In the genomic region with DNA sequence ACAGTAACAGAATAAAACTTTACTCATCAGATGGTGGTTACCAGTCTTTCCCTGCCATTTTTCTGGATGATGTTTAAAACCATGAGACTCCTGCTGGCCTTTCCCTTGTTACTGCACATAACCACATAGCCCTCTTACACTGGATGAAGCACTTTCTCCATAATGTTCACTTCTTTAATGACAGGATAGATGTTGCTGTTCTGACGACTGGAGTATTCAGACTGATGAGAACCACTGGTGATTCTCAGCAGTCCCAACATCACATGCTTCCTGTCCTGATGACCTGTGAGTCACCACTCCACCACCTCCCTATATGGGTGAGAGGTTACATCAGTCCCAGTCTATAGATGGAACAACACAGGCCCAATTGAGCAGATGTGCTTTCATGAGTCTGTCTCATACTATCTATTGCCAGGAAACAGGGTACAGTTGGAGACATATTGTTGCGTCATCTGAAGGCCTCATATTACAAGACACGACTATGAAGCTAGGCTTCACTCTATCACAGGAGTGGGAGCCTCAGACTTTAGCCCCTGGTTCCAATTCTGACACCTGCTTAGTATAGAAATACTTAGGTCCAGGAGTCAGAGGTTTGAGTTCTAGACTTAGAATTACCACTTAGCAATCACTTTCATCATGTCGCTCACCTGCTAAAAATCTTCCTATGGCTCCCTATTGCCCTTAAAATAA, we compare ENCODE assay signal across 1 cellular context.
TF ChIP-seq lines count a peak whose summit lies in the region.

No MANE protein-coding gene starts in this region.

TF ChIP-seq in GM23338, 12 proteins besides CTCF, POLR2A, EP300 and RAD21 (continued from another document):
- TF ChIP-seq, protein P1, sequence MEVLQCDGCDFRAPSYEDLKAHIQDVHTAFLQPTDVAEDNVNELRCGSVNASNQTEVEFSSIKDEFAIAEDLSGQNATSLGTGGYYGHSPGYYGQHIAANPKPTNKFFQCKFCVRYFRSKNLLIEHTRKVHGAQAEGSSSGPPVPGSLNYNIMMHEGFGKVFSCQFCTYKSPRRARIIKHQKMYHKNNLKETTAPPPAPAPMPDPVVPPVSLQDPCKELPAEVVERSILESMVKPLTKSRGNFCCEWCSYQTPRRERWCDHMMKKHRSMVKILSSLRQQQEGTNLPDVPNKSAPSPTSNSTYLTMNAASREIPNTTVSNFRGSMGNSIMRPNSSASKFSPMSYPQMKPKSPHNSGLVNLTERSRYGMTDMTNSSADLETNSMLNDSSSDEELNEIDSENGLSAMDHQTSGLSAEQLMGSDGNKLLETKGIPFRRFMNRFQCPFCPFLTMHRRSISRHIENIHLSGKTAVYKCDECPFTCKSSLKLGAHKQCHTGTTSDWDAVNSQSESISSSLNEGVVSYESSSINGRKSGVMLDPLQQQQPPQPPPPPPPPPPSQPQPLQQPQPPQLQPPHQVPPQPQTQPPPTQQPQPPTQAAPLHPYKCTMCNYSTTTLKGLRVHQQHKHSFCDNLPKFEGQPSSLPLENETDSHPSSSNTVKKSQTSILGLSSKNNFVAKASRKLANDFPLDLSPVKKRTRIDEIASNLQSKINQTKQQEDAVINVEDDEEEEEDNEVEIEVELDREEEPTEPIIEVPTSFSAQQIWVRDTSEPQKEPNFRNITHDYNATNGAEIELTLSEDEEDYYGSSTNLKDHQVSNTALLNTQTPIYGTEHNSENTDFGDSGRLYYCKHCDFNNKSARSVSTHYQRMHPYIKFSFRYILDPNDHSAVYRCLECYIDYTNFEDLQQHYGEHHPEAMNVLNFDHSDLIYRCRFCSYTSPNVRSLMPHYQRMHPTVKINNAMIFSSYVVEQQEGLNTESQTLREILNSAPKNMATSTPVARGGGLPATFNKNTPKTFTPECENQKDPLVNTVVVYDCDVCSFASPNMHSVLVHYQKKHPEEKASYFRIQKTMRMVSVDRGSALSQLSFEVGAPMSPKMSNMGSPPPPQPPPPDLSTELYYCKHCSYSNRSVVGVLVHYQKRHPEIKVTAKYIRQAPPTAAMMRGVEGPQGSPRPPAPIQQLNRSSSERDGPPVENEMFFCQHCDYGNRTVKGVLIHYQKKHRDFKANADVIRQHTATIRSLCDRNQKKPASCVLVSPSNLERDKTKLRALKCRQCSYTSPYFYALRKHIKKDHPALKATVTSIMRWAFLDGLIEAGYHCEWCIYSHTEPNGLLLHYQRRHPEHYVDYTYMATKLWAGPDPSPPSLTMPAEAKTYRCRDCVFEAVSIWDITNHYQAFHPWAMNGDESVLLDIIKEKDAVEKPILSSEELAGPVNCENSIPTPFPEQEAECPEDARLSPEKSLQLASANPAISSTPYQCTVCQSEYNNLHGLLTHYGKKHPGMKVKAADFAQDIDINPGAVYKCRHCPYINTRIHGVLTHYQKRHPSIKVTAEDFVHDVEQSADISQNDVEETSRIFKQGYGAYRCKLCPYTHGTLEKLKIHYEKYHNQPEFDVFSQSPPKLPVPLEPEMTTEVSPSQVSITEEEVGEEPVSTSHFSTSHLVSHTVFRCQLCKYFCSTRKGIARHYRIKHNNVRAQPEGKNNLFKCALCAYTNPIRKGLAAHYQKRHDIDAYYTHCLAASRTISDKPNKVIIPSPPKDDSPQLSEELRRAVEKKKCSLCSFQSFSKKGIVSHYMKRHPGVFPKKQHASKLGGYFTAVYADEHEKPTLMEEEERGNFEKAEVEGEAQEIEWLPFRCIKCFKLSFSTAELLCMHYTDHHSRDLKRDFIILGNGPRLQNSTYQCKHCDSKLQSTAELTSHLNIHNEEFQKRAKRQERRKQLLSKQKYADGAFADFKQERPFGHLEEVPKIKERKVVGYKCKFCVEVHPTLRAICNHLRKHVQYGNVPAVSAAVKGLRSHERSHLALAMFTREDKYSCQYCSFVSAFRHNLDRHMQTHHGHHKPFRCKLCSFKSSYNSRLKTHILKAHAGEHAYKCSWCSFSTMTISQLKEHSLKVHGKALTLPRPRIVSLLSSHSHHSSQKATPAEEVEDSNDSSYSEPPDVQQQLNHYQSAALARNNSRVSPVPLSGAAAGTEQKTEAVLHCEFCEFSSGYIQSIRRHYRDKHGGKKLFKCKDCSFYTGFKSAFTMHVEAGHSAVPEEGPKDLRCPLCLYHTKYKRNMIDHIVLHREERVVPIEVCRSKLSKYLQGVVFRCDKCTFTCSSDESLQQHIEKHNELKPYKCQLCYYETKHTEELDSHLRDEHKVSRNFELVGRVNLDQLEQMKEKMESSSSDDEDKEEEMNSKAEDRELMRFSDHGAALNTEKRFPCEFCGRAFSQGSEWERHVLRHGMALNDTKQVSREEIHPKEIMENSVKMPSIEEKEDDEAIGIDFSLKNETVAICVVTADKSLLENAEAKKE (CRISPR knock-in tag; IDR thresholded peaks at IDR 0.05) = no peak
- TF ChIP-seq EZH2phosphoT487 (IDR thresholded peaks at IDR 0.05; ENCODE audit: unreplicated experiment) = no peak
- TF ChIP-seq EZH2 (IDR thresholded peaks at IDR 0.05; ENCODE audit: low read depth, unreplicated experiment) = no peak
- no peak for TF ChIP-seq POLR2AphosphoS5 (IDR thresholded peaks at IDR 0.05; ENCODE audit: low read depth)
